1 cellular context compared by ENCODE assay signal in the genomic region with DNA sequence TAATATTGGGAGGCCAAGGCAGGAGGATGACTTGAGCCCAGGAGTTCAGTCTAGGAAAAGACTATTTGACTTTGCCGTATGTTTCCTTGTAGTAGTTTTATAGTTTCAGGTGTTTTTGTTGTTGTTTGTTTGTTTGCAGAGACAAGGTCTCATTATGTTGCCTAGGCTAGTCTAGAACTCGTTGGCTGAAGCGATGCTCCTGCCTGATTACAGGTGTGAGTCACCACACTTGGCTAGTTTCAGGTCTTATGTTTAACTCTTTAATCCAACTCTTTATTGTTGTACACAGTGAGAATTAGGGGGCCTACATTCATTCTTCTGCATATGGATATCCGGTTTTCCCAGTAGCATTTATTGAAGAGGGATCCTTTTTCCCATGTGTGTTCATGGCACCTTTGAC.
TF ChIP-seq lines count a peak whose summit lies in the region.

No MANE protein-coding gene starts in this region.

TF ChIP-seq in SK-N-SH treated with all-trans-retinoic acid at 6 μM for 48 hours, 23 proteins besides CTCF, POLR2A, EP300 and RAD21 (continued from another document):
- TF ChIP-seq, protein P1, sequence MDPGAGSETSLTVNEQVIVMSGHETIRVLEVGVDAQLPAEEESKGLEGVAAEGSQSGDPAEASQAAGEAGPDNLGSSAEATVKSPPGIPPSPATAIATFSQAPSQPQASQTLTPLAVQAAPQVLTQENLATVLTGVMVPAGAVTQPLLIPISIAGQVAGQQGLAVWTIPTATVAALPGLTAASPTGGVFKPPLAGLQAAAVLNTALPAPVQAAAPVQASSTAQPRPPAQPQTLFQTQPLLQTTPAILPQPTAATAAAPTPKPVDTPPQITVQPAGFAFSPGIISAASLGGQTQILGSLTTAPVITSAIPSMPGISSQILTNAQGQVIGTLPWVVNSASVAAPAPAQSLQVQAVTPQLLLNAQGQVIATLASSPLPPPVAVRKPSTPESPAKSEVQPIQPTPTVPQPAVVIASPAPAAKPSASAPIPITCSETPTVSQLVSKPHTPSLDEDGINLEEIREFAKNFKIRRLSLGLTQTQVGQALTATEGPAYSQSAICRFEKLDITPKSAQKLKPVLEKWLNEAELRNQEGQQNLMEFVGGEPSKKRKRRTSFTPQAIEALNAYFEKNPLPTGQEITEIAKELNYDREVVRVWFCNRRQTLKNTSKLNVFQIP (CRISPR knock-in tag; IDR thresholded peaks at IDR 0.05; ENCODE audit: borderline replicate concordance, low read depth), result no peak
- TF ChIP-seq SNAI2 (CRISPR knock-in tag; IDR thresholded peaks at IDR 0.05), result no peak
- no peak for TF ChIP-seq ESRRG (CRISPR knock-in tag; IDR thresholded peaks at IDR 0.05)
- TF ChIP-seq BACH2 (CRISPR knock-in tag; IDR thresholded peaks at IDR 0.05; ENCODE audit: borderline replicate concordance), result no peak
- no peak for TF ChIP-seq RARB (CRISPR knock-in tag; IDR thresholded peaks at IDR 0.05)
- no peak for TF ChIP-seq ZNF565 (CRISPR knock-in tag; conservative IDR thresholded peaks at IDR 0.05; ENCODE audit: low read depth)
- no peak for TF ChIP-seq ZNF70 (CRISPR knock-in tag; IDR thresholded peaks at IDR 0.05)
- no peak for TF ChIP-seq PPARA (CRISPR knock-in tag; IDR thresholded peaks at IDR 0.05; ENCODE audit: borderline replicate concordance)
- TF ChIP-seq TOX (CRISPR knock-in tag; IDR thresholded peaks at IDR 0.05; ENCODE audit: borderline replicate concordance), result no peak
TF ChIP-seq in SK-N-SH treated with all-trans-retinoic acid at 6 μM for 48 hours: peak in this region for 0.
